1 cellular context compared by ENCODE assay signal in the genomic region with DNA sequence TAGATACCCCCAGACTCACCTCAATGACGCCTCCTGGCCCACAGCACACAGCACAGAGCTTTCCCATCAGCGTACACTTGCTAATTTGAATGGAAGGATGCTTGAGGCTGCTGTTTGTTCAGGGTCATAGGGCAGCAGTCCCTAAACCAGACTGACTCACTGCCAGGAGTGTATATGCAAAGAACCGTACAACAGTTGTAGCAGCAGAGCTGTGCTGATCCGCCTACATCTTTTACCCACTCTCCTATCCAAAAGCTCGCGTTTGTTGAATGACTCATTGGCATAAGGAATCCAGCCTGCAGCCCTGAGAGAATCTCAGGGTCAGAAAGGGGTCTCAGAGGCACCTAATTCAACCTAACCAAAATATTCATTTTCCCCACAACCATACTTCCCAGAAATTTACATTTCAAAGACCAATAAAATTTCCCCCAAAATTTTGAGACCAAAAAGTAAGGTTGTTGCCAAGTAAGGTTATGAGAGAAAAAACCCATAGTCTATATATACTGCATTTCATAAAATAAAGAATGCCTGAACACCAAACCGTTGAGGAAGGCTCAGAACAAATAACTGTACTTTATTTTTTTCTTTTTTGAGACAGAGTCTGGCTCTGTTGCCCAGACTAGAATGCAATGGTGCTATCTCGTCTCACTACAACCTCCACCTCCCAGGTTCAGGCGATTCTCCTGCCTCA.
TF ChIP-seq lines count a peak whose summit lies in the region.

No MANE protein-coding gene starts in this region.

TF ChIP-seq in K562, 482 proteins besides CTCF, POLR2A, EP300 and RAD21:
- TF ChIP-seq NR2C1 (IDR thresholded peaks at IDR 0.05) (0 out of 2 replicates have a peak, but pooled peaks have one; percentile 22), NR2C1 (tag; IDR thresholded peaks at IDR 0.05) (peak; percentile 67), FOSL1 (tag; conservative IDR thresholded peaks at IDR 0.05) (peak; percentile 56), ZNF444 (CRISPR knock-in tag; IDR thresholded peaks at IDR 0.05) (no peak), PYGO2 (tag; IDR thresholded peaks at IDR 0.05) (no peak), MEF2A (IDR thresholded peaks at IDR 0.05; ENCODE audit: control insufficient read depth, low read depth, low read length) (no peak), DMBX1 (CRISPR knock-in tag; IDR thresholded peaks at IDR 0.05; ENCODE audit: borderline replicate concordance) (no peak), ZNF507 (tag; conservative IDR thresholded peaks at IDR 0.05) (no peak), ZNF57 (CRISPR knock-in tag; IDR thresholded peaks at IDR 0.05) (no peak), POLR2AphosphoS5 (IDR thresholded peaks at IDR 0.05; ENCODE audit: control insufficient read depth, insufficient read depth, low read depth, low read length) (no peak), ATF3 (IDR thresholded peaks at IDR 0.05) (peak; percentile 51), ATF3 (CRISPR knock-in tag; conservative IDR thresholded peaks at IDR 0.05) (no peak), ZNF224 (CRISPR knock-in tag; IDR thresholded peaks at IDR 0.05) (no peak), EGR1 (conservative IDR thresholded peaks at IDR 0.05) (peak; percentile 61), EHMT2 (IDR thresholded peaks at IDR 0.05) (no peak), BRCA1 (IDR thresholded peaks at IDR 0.05) (no peak), BRCA1 (CRISPR knock-in tag; IDR thresholded peaks at IDR 0.05) (no peak), FOXP1 (CRISPR knock-in tag; IDR thresholded peaks at IDR 0.05) (no peak), ZBTB40 (IDR thresholded peaks at IDR 0.05) (no peak), ZBTB40 (CRISPR knock-in tag; IDR thresholded peaks at IDR 0.05) (no peak), CHD4 (IDR thresholded peaks at IDR 0.05; ENCODE audit: insufficient read depth, insufficient replicate concordance, low read depth, low read length, poor library complexity, severe bottlenecking) (no peak), NR2C2 (CRISPR knock-in tag; IDR thresholded peaks at IDR 0.05) (no peak), NR2C2 (tag; IDR thresholded peaks at IDR 0.05) (0 out of 2 replicates have a peak, but pooled peaks have one; percentile 31), MYBL2 (IDR thresholded peaks at IDR 0.05; ENCODE audit: low read depth) (no peak), MYBL2 (CRISPR knock-in tag; IDR thresholded peaks at IDR 0.05; ENCODE audit: borderline replicate concordance) (no peak), ZNF143 (CRISPR knock-in tag; IDR thresholded peaks at IDR 0.05) (no peak), ZNF3 (CRISPR knock-in tag; IDR thresholded peaks at IDR 0.05) (no peak), JUN (IDR thresholded peaks at IDR 0.05; ENCODE audit: borderline replicate concordance, low read depth, low read length) (peak; percentile 33; the same call in 1 of the 2 replicates), JUN (CRISPR knock-in tag; IDR thresholded peaks at IDR 0.05; ENCODE audit: borderline replicate concordance) (no peak), SIN3A (IDR thresholded peaks at IDR 0.05; ENCODE audit: borderline replicate concordance in 2 of 2, control insufficient read depth in 1 of 2, low read depth in 2 of 2, low read length in 2 of 2) (no peak), KLF13 (tag; IDR thresholded peaks at IDR 0.05; ENCODE audit: borderline replicate concordance, low read depth) (no peak), ZNF12 (CRISPR knock-in tag; IDR thresholded peaks at IDR 0.05) (peak; percentile 90), JUND (IDR thresholded peaks at IDR 0.05; ENCODE audit: borderline replicate concordance, low read depth, low read length) (peak; percentile 25; the same call in 1 of the 2 replicates), JUND (tag; IDR thresholded peaks at IDR 0.05; ENCODE audit: borderline replicate concordance, low read depth, low read length) (no peak)
- TF ChIP-seq, protein P1, sequence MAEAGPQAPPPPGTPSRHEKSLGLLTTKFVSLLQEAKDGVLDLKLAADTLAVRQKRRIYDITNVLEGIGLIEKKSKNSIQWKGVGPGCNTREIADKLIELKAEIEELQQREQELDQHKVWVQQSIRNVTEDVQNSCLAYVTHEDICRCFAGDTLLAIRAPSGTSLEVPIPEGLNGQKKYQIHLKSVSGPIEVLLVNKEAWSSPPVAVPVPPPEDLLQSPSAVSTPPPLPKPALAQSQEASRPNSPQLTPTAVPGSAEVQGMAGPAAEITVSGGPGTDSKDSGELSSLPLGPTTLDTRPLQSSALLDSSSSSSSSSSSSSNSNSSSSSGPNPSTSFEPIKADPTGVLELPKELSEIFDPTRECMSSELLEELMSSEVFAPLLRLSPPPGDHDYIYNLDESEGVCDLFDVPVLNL (CRISPR knock-in tag; IDR thresholded peaks at IDR 0.05; ENCODE audit: low read depth) = no peak
- TF ChIP-seq, protein P2, sequence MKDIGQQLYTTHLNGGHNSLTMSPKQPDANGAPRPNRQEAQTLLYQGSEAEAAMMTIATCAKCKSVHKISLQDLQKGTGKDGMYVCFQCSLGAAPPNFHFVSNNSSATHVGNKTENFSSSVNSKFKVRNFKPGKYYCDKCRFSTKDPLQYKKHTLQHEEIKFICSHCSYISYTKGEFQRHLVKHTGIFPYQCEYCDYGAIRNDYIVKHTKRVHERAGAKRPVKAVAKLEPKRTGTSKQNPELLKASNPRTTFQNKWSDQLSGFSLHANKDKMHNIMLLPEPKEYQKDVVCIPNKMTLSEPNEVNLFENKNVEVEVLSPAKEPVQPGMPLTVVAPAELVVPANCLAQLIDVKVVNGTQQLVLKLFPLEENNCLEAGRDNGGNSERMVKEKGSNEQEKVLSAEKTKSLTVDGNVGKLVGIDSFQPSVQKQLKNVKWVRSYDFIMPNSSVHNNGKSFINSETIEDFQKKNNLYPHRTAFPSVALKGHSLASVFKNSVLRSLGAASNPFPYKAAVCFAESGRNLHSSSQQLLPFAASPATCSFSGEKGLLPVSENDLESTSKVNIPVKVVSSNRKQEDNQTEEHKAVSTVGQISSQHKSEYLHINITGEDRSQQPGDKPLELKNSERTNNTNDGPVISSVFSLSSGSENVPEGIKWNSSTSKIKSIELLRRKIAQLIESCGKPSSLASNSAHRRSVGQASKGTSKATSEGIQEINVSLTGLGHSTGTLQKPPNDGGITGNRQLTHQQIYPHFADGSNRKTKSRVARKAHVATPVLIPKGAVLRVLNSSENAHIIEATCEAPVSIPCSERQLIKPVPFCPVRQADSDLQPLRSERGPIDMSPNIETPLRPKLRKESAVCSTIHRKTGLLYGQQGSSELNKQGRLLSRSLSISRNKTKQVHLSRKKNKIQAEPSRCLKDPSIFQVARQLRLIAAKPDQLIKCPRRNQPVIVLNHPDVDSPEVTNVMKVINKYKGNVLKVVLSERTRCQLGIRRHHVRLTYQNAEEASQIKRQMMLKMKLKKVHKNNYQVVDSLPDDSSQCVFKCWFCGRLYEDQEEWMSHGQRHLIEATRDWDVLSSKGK (CRISPR knock-in tag; IDR thresholded peaks at IDR 0.05) = no peak
- TF ChIP-seq, protein P3, sequence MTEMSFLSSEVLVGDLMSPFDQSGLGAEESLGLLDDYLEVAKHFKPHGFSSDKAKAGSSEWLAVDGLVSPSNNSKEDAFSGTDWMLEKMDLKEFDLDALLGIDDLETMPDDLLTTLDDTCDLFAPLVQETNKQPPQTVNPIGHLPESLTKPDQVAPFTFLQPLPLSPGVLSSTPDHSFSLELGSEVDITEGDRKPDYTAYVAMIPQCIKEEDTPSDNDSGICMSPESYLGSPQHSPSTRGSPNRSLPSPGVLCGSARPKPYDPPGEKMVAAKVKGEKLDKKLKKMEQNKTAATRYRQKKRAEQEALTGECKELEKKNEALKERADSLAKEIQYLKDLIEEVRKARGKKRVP (CRISPR knock-in tag; IDR thresholded peaks at IDR 0.05) = no peak
